ENCODE assay signal across 8 cellular contexts in genomic region chr17:1110524-1110843, GRCh38.
A peak's percentile ranks its signal among the peaks of the same experiment; 100 is the strongest.
DNase-seq lines count a peak whose midpoint lies in the region; ATAC-seq and TF ChIP-seq lines count a peak whose summit lies in the region.

No MANE protein-coding gene starts in this region.

- no peak for DNase-seq in activated CD4-positive, alpha-beta T cell treated with anti-CD3 and anti-CD28 coated beads, Interleukin-2, amount 10 ng/mL, durations not matched to agents 7 days and 5 days
- no peak for DNase-seq in activated CD4-positive, alpha-beta T cell treated with anti-CD3 and anti-CD28 coated beads, Interleukin-2, amount 50 U/mL, for 1 hour
- no peak for DNase-seq in activated T-helper 2 cell treated with anti-CD3 and anti-CD28 coated beads, Interferon-gamma antibody, Interleukin-2, Interleukin-4, amounts not matched to agents 10 μg/mL and 5 μg/mL and 100 μg/mL, durations not matched to agents 14 hours and 24 hours and 36 hours (ENCODE audit: low spot score)
- no peak for DNase-seq in lower lobe of right lung
- DNase-seq in suprapubic skin (ENCODE audit: low spot score in 2 of 2), result no peak
- no peak for DNase-seq in activated gamma-delta T cell (lab: John Stamatoyannopoulos, UW)
- no peak for DNase-seq in NCI-H2107 (lab: John Stamatoyannopoulos, UW)
- no peak for DNase-seq in ecto neural progenitor cell (ENCODE audit: low spot score)

- no peaks in the 10 kb centered on the region for H3K27me3 Mint-ChIP-seq in activated CD4-positive, alpha-beta T cell treated with anti-CD3 and anti-CD28 coated beads, Interleukin-2, amount 10 ng/mL, durations not matched to agents 7 days and 5 days
- no peaks in the 10 kb centered on the region for H3K27me3 Mint-ChIP-seq in activated T-helper 2 cell treated with anti-CD3 and anti-CD28 coated beads, Interferon-gamma antibody, Interleukin-2, Interleukin-4, amounts not matched to agents 10 μg/mL and 5 μg/mL and 100 μg/mL, durations not matched to agents 14 hours and 24 hours and 36 hours (ENCODE audit: low read depth)

- H3K27ac ChIP-seq in lower lobe of right lung (peak overlapping the region; percentile 83), suprapubic skin (peak overlapping the region; percentile 94)

- no peak for TF ChIP-seq CTCF in lower lobe of right lung (IDR thresholded peaks at IDR 0.05)
- TF ChIP-seq CTCF in suprapubic skin (IDR thresholded peaks at IDR 0.05), result no peak

- H3K9me3 ChIP-seq in lower lobe of right lung, result no peaks in the 10 kb centered on the region
- no peaks in the 10 kb centered on the region for H3K9me3 ChIP-seq in suprapubic skin

- H3K27me3 ChIP-seq in lower lobe of right lung (ENCODE audit: low read depth) (no peaks in the 10 kb centered on the region), suprapubic skin (no peaks in the 10 kb centered on the region)

- CTCF ChIA-PET in activated CD4-positive, alpha-beta T cell treated with anti-CD3 and anti-CD28 coated beads, Interleukin-2, amount 10 ng/mL, durations not matched to agents 7 days and 5 days (lab: Charles Lee), result interaction anchor here (1.1 kb wide), 1 partner anchor 10 kb away, joined by 3 read pairs; no protein-coding TSS in a partner anchor

- no peak for TF ChIP-seq POLR2A in suprapubic skin (IDR thresholded peaks at IDR 0.05)

- peak overlapping the region; percentile 88 for H3K27ac Mint-ChIP-seq in activated CD4-positive, alpha-beta T cell treated with anti-CD3 and anti-CD28 coated beads, Interleukin-2, amount 10 ng/mL, durations not matched to agents 7 days and 5 days
- H3K27ac Mint-ChIP-seq in activated T-helper 2 cell treated with anti-CD3 and anti-CD28 coated beads, Interferon-gamma antibody, Interleukin-2, Interleukin-4, amounts not matched to agents 10 μg/mL and 5 μg/mL and 100 μg/mL, durations not matched to agents 14 hours and 24 hours and 36 hours, result no peak overlapping the region

- no peak overlapping the region for H3K4me3 ChIP-seq in lower lobe of right lung
- H3K4me3 ChIP-seq in suprapubic skin, result no peak overlapping the region

- ATAC-seq in lower lobe of right lung, result no peak

- peaks cover 5% of the 10 kb centered on the region for H3K36me3 ChIP-seq in lower lobe of right lung
- H3K36me3 ChIP-seq in suprapubic skin, result no peaks in the 10 kb centered on the region

- H3K9me3 Mint-ChIP-seq in activated CD4-positive, alpha-beta T cell treated with anti-CD3 and anti-CD28 coated beads, Interleukin-2, amount 10 ng/mL, durations not matched to agents 7 days and 5 days, result no peaks in the 10 kb centered on the region
- H3K9me3 Mint-ChIP-seq in activated T-helper 2 cell treated with anti-CD3 and anti-CD28 coated beads, Interferon-gamma antibody, Interleukin-2, Interleukin-4, amounts not matched to agents 10 μg/mL and 5 μg/mL and 100 μg/mL, durations not matched to agents 14 hours and 24 hours and 36 hours, result no peaks in the 10 kb centered on the region

- POLR2A ChIA-PET in activated CD4-positive, alpha-beta T cell treated with anti-CD3 and anti-CD28 coated beads, Interleukin-2, amount 10 ng/mL, durations not matched to agents 7 days and 5 days (lab: Charles Lee), result interaction anchor here (0.5 kb wide), 1 partner anchor 291 kb away, joined by 3 read pairs; no protein-coding TSS in a partner anchor

- intact Hi-C loops in activated T-helper 2 cell treated with anti-CD3 and anti-CD28 coated beads, Interferon-gamma antibody, Interleukin-2, Interleukin-4, amounts not matched to agents 10 μg/mL and 5 μg/mL and 100 μg/mL, durations not matched to agents 14 hours and 24 hours and 36 hours (cut with micrococcal nuclease), result no loop called here
- intact Hi-C loops in lower lobe of right lung (cut with DNase I), result no loop called here

- H3K36me3 Mint-ChIP-seq in activated CD4-positive, alpha-beta T cell treated with anti-CD3 and anti-CD28 coated beads, Interleukin-2, amount 10 ng/mL, durations not matched to agents 7 days and 5 days (ENCODE audit: low read depth), result peaks cover 16% of the 10 kb centered on the region
- H3K36me3 Mint-ChIP-seq in activated T-helper 2 cell treated with anti-CD3 and anti-CD28 coated beads, Interferon-gamma antibody, Interleukin-2, Interleukin-4, amounts not matched to agents 10 μg/mL and 5 μg/mL and 100 μg/mL, durations not matched to agents 14 hours and 24 hours and 36 hours (ENCODE audit: low read depth), result peaks cover 3% of the 10 kb centered on the region

- WGBS in suprapubic skin, result 31% methylated on average over 4 of the region's 4 CpGs

- H3K4me1 ChIP-seq in lower lobe of right lung (peaks cover 67% of the 10 kb centered on the region), suprapubic skin (peaks cover 73% of the 10 kb centered on the region)

- H3K4me1 Mint-ChIP-seq in activated CD4-positive, alpha-beta T cell treated with anti-CD3 and anti-CD28 coated beads, Interleukin-2, amount 10 ng/mL, durations not matched to agents 7 days and 5 days, result peaks cover 66% of the 10 kb centered on the region
- H3K4me1 Mint-ChIP-seq in activated T-helper 2 cell treated with anti-CD3 and anti-CD28 coated beads, Interferon-gamma antibody, Interleukin-2, Interleukin-4, amounts not matched to agents 10 μg/mL and 5 μg/mL and 100 μg/mL, durations not matched to agents 14 hours and 24 hours and 36 hours (ENCODE audit: low read depth), result peaks cover 41% of the 10 kb centered on the region

- peak overlapping the region; percentile 74 for H3K4me3 Mint-ChIP-seq in activated CD4-positive, alpha-beta T cell treated with anti-CD3 and anti-CD28 coated beads, Interleukin-2, amount 10 ng/mL, durations not matched to agents 7 days and 5 days
- peak overlapping the region; percentile 85 for H3K4me3 Mint-ChIP-seq in activated T-helper 2 cell treated with anti-CD3 and anti-CD28 coated beads, Interferon-gamma antibody, Interleukin-2, Interleukin-4, amounts not matched to agents 10 μg/mL and 5 μg/mL and 100 μg/mL, durations not matched to agents 14 hours and 24 hours and 36 hours (ENCODE audit: low read depth)

- no peak for TF ChIP-seq EP300 in suprapubic skin (IDR thresholded peaks at IDR 0.05)
